Comparison of ENCODE assay signal across 27 cellular contexts in the genomic region with DNA sequence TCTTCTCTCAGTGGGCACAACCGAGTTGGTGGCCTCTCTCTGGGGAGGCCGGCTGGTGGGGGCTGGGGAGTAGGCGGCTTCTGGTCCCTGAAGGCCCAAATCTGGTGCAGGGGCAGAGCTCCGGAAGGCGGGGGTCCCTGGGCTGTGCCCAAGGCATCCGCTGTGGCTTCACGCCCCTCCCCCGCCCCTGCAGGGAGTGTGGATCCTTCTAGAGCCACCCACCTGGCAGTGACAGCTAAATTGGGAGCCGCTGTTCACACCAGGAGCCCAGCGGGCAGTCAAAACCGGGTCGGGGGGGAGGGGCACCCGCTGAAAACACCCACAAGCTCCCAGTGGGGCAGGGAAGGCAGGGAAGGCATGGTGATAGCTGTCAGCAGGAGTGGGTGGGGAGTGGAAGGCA. TPM values are rescaled to one million over a fixed set of nuclear protein-coding genes. Genes with fewer than 3 reads are reported as not detected.
DNase-seq lines count a peak whose midpoint lies in the region; ATAC-seq, FAIRE-seq and TF ChIP-seq lines count a peak whose summit lies in the region.
"Had no signal": no experiment of that assay in that cellular context is flagged by ENCODE, and none has a peak within 500 bp of the region (broad histone marks: within the 10 kb centered on the region; RNA-seq: fewer than 3 reads in every experiment).

No MANE protein-coding gene starts in this region.

- no peak for TF ChIP-seq RAD21 in K562 (CRISPR knock-in tag; conservative IDR thresholded peaks at IDR 0.05 in 1 of 2, IDR thresholded peaks at IDR 0.05 in 1 of 2)

- no peak for TF ChIP-seq EP300 in K562 (IDR thresholded peaks at IDR 0.05; ENCODE audit: low read length)

- in situ Hi-C loops in K562 (cut with MboI) (no loop called here), G401 (cut with HindIII; ENCODE audit: low sequenced_read_pairs) (no loop called here)

- no peaks in the 10 kb centered on the region for H3K27me3 Mint-ChIP-seq in activated T-helper 17 cell treated with anti-CD3 and anti-CD28 coated beads, Interleukin-2, amount 50 U/mL, for 72 hours
- H3K27me3 Mint-ChIP-seq: CD4-positive, alpha-beta memory T cell; CD4-positive, CD25-positive, alpha-beta regulatory T cell; CD8-positive, alpha-beta memory T cell had no signal

- WGBS in K562 (ENCODE audit: insufficient coverage, low coverage, missing lambda C conversion rate) = 1% methylated on average over 13 of the region's 13 CpGs

- H3K4me2 ChIP-seq in BLaER1 (peak overlapping the region; percentile 93), K562 (ENCODE audit: insufficient read depth, low read length) (no peak overlapping the region)
- H3K4me2 ChIP-seq: A549 had no signal

- H4K20me1 ChIP-seq in BLaER1 (peaks cover 1% of the 10 kb centered on the region; the same call in 1 of the 2 replicates), K562 (replicated peaks; ENCODE audit: control insufficient read depth, insufficient read depth, low read length) (peaks cover 32% of the 10 kb centered on the region)

- H2AFZ ChIP-seq in K562 (ENCODE audit: low read depth, low read length) = no peak overlapping the region

- H3K4me1 ChIP-seq in BLaER1 (peaks cover 92% of the 10 kb centered on the region), HEK293 (ENCODE audit: control insufficient read depth, insufficient read depth, low read length) (no peaks in the 10 kb centered on the region), K562 (replicated peaks in 1 of 2; ENCODE audit: control insufficient read depth in 2 of 2, insufficient read depth in 2 of 2, low read length in 2 of 2) (peaks cover 4 to 46% of the 10 kb centered on the region in 2 experiments; a peak in 4 of 5 replicates)
- H3K4me1 ChIP-seq: BE2C had no signal

- H3K9ac ChIP-seq in BLaER1 = peak overlapping the region; percentile 75; the same call in 1 of the 2 replicates
- H3K9ac ChIP-seq in K562 (ENCODE audit: insufficient read depth in 1 of 2, low read depth in 2 of 2, low read length in 2 of 2) = no peak overlapping the region; a peak in 1 of 4 replicates

- no peak overlapping the region for H3K4me3 Mint-ChIP-seq in activated T-helper 17 cell treated with anti-CD3 and anti-CD28 coated beads, Interleukin-2, amount 50 U/mL, for 72 hours
- H3K4me3 Mint-ChIP-seq: CD14-positive monocyte; CD4-positive, alpha-beta memory T cell; CD4-positive, CD25-positive, alpha-beta regulatory T cell had no signal

- POLR2A ChIA-PET in HEK293 (lab: Yijun Ruan, JAX) (no interaction called here), K562 (lab: Yijun Ruan, JAX) (no interaction called here)

- no peaks in the 10 kb centered on the region for H3K4me1 Mint-ChIP-seq in activated T-helper 17 cell treated with anti-CD3 and anti-CD28 coated beads, Interleukin-2, amount 50 U/mL, for 72 hours

- no peaks in the 10 kb centered on the region for H3K36me3 Mint-ChIP-seq in activated T-helper 17 cell treated with anti-CD3 and anti-CD28 coated beads, Interleukin-2, amount 50 U/mL, for 72 hours (ENCODE audit: low read depth)
- H3K36me3 Mint-ChIP-seq: CD14-positive monocyte; CD4-positive, alpha-beta memory T cell; CD4-positive, CD25-positive, alpha-beta regulatory T cell; CD8-positive, alpha-beta memory T cell had no signal

- no peaks in the 10 kb centered on the region for H3K9me3 Mint-ChIP-seq in activated T-helper 17 cell treated with anti-CD3 and anti-CD28 coated beads, Interleukin-2, amount 50 U/mL, for 72 hours
- H3K9me3 Mint-ChIP-seq: CD14-positive monocyte; CD4-positive, CD25-positive, alpha-beta regulatory T cell; CD8-positive, alpha-beta memory T cell had no signal

- no peaks in the 10 kb centered on the region for H3K36me3 ChIP-seq in BLaER1
- no peaks in the 10 kb centered on the region for H3K36me3 ChIP-seq in HEK293 (ENCODE audit: control insufficient read depth in 2 of 2, insufficient read depth in 1 of 2, low read length in 2 of 2)
- H3K36me3 ChIP-seq in K562 (ENCODE audit: control insufficient read depth, insufficient read depth, low read length) = no peaks in the 10 kb centered on the region
- H3K36me3 ChIP-seq: BE2C had no signal

- FAIRE-seq in K562 (lab: Jason Lieb, UNC) = no peak
- FAIRE-seq: A549, G401.6, GM12891, GM19239 had no signal

- CTCF ChIA-PET in HEK293 (lab: Yijun Ruan, JAX) = interaction anchor here (0.6 to 0.9 kb wide), 2 partner anchors 13 to 101 kb away, joined by 3 read pairs; no protein-coding TSS in a partner anchor
- CTCF ChIA-PET in K562 (lab: Yijun Ruan, JAX; ENCODE audit: low intra/inter-chr PET ratio) = interaction anchor here (0.6 kb wide), 1 partner anchor 456 kb away, joined by 3 read pairs; no protein-coding TSS in a partner anchor

- no peaks in the 10 kb centered on the region for H3K27me3 ChIP-seq in BLaER1
- H3K27me3 ChIP-seq in K562 (ENCODE audit: control insufficient read depth in 2 of 2, insufficient read depth in 2 of 2, low read length in 2 of 2) = peaks cover 29 to 69% of the 10 kb centered on the region in 2 experiments; a peak in 4 of 5 replicates
- H3K27me3 ChIP-seq: BE2C had no signal

- intact Hi-C loops in K562 (cut with micrococcal nuclease) = no loop called here

- H3K9me1 ChIP-seq in K562 (ENCODE audit: control insufficient read depth, insufficient read depth, low read length) = peaks cover 4% of the 10 kb centered on the region

- H3K4me3 ChIP-seq in BLaER1 = peak overlapping the region; percentile 48
- H3K4me3 ChIP-seq in HEK293 (ENCODE audit: low read depth, low read length) = no peak overlapping the region
- no peak overlapping the region for H3K4me3 ChIP-seq in K562
- H3K4me3 ChIP-seq: A549 had no signal

- ATAC-seq in K562 = no peak
- ATAC-seq in activated T-helper 17 cell treated with anti-CD3 and anti-CD28 coated beads, Interleukin-2, amount 50 U/mL, for 72 hours (replicated peaks) = no peak
- ATAC-seq: A549 had no signal

- H3K27ac ChIP-seq in BLaER1 = peak overlapping the region; percentile 92
- H3K27ac ChIP-seq in HEK293 (ENCODE audit: extremely low read depth, low read depth, low read length) = no peak overlapping the region
- H3K27ac ChIP-seq in K562 (ENCODE audit: extremely low read depth, low read depth, low read length) = no peak overlapping the region
- H3K27ac ChIP-seq: 22Rv1, A549 had no signal

- H3K27ac Mint-ChIP-seq in activated T-helper 17 cell treated with anti-CD3 and anti-CD28 coated beads, Interleukin-2, amount 50 U/mL, for 72 hours = no peak overlapping the region
- H3K27ac Mint-ChIP-seq: CD14-positive monocyte; CD4-positive, alpha-beta memory T cell; CD4-positive, CD25-positive, alpha-beta regulatory T cell had no signal

- no peak for TF ChIP-seq POLR2A in K562 (conservative IDR thresholded peaks at IDR 0.05)

- no peaks in the 10 kb centered on the region for H3K79me2 ChIP-seq in K562 (ENCODE audit: control insufficient read depth, insufficient read depth, low read length)

- TF ChIP-seq CTCF in HEK293 (tag by site-specific recombination; IDR thresholded peaks at IDR 0.05) = no peak
- no peak for TF ChIP-seq CTCF in K562 (IDR thresholded peaks at IDR 0.05 in 2 of 3, conservative IDR thresholded peaks at IDR 0.05 in 1 of 3; ENCODE audit: insufficient read depth in 2 of 3, low read depth in 1 of 3, low read length in 3 of 3)

- BruUV-seq in K562 (replicated peaks; lab: Mats Ljungman, UMichigan) = no TSS peak

- DNase-seq in K562 (ENCODE audit: extremely low read depth in 1 of 4, low spot score in 3 of 4) (peak in 1 of 4 experiments; percentile 27), occipital lobe (lab: John Stamatoyannopoulos, UW) (peak; percentile 39), NCI-H524 (lab: John Stamatoyannopoulos, UW) (no peak), AML-193 (lab: John Stamatoyannopoulos, UW) (no peak), G401 (ENCODE audit: low spot score) (no peak)
- DNase-seq: BE2C; C1 segment of cervical spinal cord; CD4-positive, CD25-positive, alpha-beta regulatory T cell; CD8-positive, alpha-beta memory T cell; COR-L47; DMS 273 treated with DMSO at 0.1 percent for 48 hours; DMS153; DMS53; DMS79; DND-41; EL; GF-D8 had no signal

- H3K9me3 ChIP-seq in BLaER1 (no peaks in the 10 kb centered on the region), HEK293 (ENCODE audit: control insufficient read depth, insufficient read depth, low read depth, low read length) (no peaks in the 10 kb centered on the region), K562 (replicated peaks; ENCODE audit: control insufficient read depth, insufficient read depth, low read depth, low read length) (no peaks in the 10 kb centered on the region)
- H3K9me3 ChIP-seq: A549, BE2C had no signal

RNA-seq across cellular contexts. Expression of a gene that starts 4.6 kb away (rescaled TPM):
- 0.62 and 4.8 TPM in 2 replicates for total RNA-seq in K562 (2011; cell fraction: chromatin; rRNA removed; ENCODE audit: low replicate concordance)
- 7.4 and 9.8 TPM in 2 replicates for total RNA-seq in K562 (2011; cell fraction: nucleolus; rRNA removed)
- total RNA-seq in K562 (2011; cell fraction: nucleoplasm; rRNA removed) = 3.2 and 3.7 TPM in 2 replicates
- 1.5 and 2.3 TPM in 2 replicates for total RNA-seq in K562 (2014; rRNA removed)
- total RNA-seq in K562 (2014; rRNA removed; fragmentation: Illumina TruSeq; extraction: Trizol) = not detected in 2 replicates
- 0.41 and 0.43 TPM in 2 replicates for total RNA-seq in K562 (2015; rRNA removed; fragmentation: Illumina TruSeq; extraction: Trizol)
- total RNA-seq in K562 (2021) = 2.8 and 3.0 TPM in 2 replicates
- polyA plus RNA-seq in K562 (2011; rRNA removed) = 1.3 and 4.4 TPM in 2 replicates
- 5.9 and 9.9 TPM in 2 replicates for polyA plus RNA-seq in K562 (2011; cell fraction: cytosol; rRNA removed)
- 2.9 and 3.5 TPM in 2 replicates for polyA plus RNA-seq in K562 (2011; cell fraction: nucleus; rRNA removed)
- polyA plus RNA-seq in K562 (2012) = 2.9 and 4.6 TPM in 2 replicates
- polyA plus RNA-seq in K562 (2014; fragmentation: Illumina TruSeq; extraction: Trizol) = 0.46 TPM in 1 of 2 replicates, not detected in the other
- polyA plus RNA-seq in K562 (2014; fragmentation: Nextera tagmentation; extraction: Ambion mirVana) = under 1 TPM in 1 of 2 experiments, not detected in 1; 0.04 TPM
- polyA plus RNA-seq in K562 (2014; rRNA removed) = 1.2 and 2.3 TPM in 2 replicates
- 1.0 and 1.5 TPM in 2 replicates for polyA minus RNA-seq in K562 (2011; rRNA and poly(A)+ RNA removed)
- polyA minus RNA-seq in K562 (2011; cell fraction: cytosol; rRNA and poly(A)+ RNA removed) = 5.1 and 13.6 TPM in 2 replicates
- polyA minus RNA-seq in K562 (2011; cell fraction: nucleus; rRNA and poly(A)+ RNA removed) = 0.40 and 1.3 TPM in 2 replicates
- total RNA-seq in occipital lobe = 9.5 TPM
- total RNA-seq in activated T-helper 17 cell treated with anti-CD3 and anti-CD28 coated beads, Interleukin-2, amount 50 U/mL, for 72 hours = 1 to 10 TPM; 1.4 to 2.6 TPM
- total RNA-seq in G401 (2014; rRNA removed; shearing (Covaris generic)) = 39.2 and 50.4 TPM in 2 replicates
- polyA plus RNA-seq: CD14-positive monocyte had no signal

RNA-seq across cellular contexts. Expression of a gene that starts 47.2 kb away (rescaled TPM):
- total RNA-seq in K562 (2011; cell fraction: chromatin; rRNA removed; ENCODE audit: low replicate concordance) = 5.8 and 25.8 TPM in 2 replicates
- 37.9 and 39.6 TPM in 2 replicates for total RNA-seq in K562 (2011; cell fraction: nucleolus; rRNA removed)
- 19.9 and 28.5 TPM in 2 replicates for total RNA-seq in K562 (2011; cell fraction: nucleoplasm; rRNA removed)
- total RNA-seq in K562 (2014; rRNA removed) (151 and 163 TPM in 2 replicates), K562 (2014; rRNA removed; fragmentation: Illumina TruSeq; extraction: Trizol) (14.1 and 20.0 TPM in 2 replicates), K562 (2015; rRNA removed; fragmentation: Illumina TruSeq; extraction: Trizol) (78.1 and 78.6 TPM in 2 replicates), K562 (2021) (95.3 and 101 TPM in 2 replicates), occipital lobe (25.1 TPM)
- polyA plus RNA-seq in K562 (2011; rRNA removed) (51.0 and 88.0 TPM in 2 replicates), K562 (2014; fragmentation: Illumina TruSeq; extraction: Trizol) (40.4 and 66.5 TPM in 2 replicates), K562 (2014; fragmentation: Nextera tagmentation; extraction: Ambion mirVana) (1 to 10 TPM; 3.6 to 8.1 TPM), K562 (2014; rRNA removed) (113 and 117 TPM in 2 replicates)
- 116 and 204 TPM in 2 replicates for polyA plus RNA-seq in K562 (2011; cell fraction: cytosol; rRNA removed)
- 72.9 and 95.1 TPM in 2 replicates for polyA plus RNA-seq in K562 (2011; cell fraction: nucleus; rRNA removed)
- polyA plus RNA-seq in K562 (2012) = 80.6 and 161 TPM in 2 replicates
- polyA minus RNA-seq in K562 (2011; rRNA and poly(A)+ RNA removed) = 14.8 and 17.4 TPM in 2 replicates
- 35.4 and 39.9 TPM in 2 replicates for polyA minus RNA-seq in K562 (2011; cell fraction: cytosol; rRNA and poly(A)+ RNA removed)
- 29.2 and 43.1 TPM in 2 replicates for polyA minus RNA-seq in K562 (2011; cell fraction: nucleus; rRNA and poly(A)+ RNA removed)
- total RNA-seq in activated T-helper 17 cell treated with anti-CD3 and anti-CD28 coated beads, Interleukin-2, amount 50 U/mL, for 72 hours = 10 to 100 TPM; 20.5 to 29.2 TPM
- 54.1 and 59.2 TPM in 2 replicates for total RNA-seq in G401 (2014; rRNA removed; shearing (Covaris generic))
